Comparison of ENCODE assay signal across 9 cellular contexts in the genomic region with DNA sequence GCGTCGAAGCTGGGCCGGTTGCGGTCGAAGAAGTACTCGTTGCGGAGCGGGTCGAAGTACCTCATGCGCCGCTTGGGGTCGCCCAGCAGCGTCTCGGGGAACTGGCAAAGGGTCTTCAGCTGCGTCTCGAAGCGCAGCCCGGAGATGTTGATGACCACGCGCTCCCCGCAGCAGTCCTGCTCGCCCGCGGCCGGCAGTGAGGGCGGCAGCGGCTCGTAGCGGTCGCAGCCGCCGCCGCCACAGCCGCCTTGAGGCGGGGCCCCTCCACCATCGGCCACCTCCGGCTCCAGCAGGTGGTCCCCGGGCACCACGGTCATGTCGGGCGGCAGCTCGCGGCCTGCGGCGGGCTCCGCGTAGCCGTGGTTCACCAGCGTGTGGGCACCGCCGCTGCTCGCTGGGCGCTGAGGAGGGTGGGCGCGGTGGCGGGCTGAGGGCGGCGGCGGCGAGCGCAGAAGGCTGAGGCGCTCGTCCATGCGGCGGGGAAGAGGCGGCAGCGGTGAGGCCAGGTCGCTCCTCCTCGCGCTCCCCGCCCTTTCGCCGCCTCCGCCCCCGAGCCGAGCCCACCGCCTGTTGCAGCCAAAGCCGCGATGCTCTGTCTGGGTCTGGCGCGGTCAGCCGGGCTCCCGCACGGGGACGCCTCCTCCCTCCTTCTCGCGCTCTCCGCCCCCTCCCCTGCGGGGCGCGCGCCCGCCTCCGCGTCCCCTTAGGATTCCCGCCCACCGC. TPM values are rescaled to one million over a fixed set of nuclear protein-coding genes. Genes with fewer than 3 reads are reported as not detected.
DNase-seq lines count a peak whose midpoint lies in the region; ATAC-seq, FAIRE-seq and TF ChIP-seq lines count a peak whose summit lies in the region.
"Had no signal": no experiment of that assay in that cellular context is flagged by ENCODE, and none has a peak within 500 bp of the region (broad histone marks: within the 10 kb centered on the region; RNA-seq: fewer than 3 reads in every experiment).

A gene (minus strand): TSS at position 604 of the 723 bp plus-strand sequence. CDS start 131 bp downstream, at position 473.

- in situ Hi-C loops in HAP-1 (cut with MboI; ENCODE audit: low sequenced_read_pairs), result no loop called here

- no peak for TF ChIP-seq POLR2A in sigmoid colon (IDR thresholded peaks at IDR 0.05)
- TF ChIP-seq POLR2A in H54 (IDR thresholded peaks at IDR 0.05; ENCODE audit: low read depth, low read length), result no peak

- H3K9me3 ChIP-seq in sigmoid colon, result no peaks in the 10 kb centered on the region
- H3K9me3 ChIP-seq in HAP-1, result no peaks in the 10 kb centered on the region

- intact Hi-C loops in left cardiac atrium (cut with DNase I) (loop anchor here in 1 of 2 donors (5.0 kb wide), 1 partner anchor 37 kb away; no protein-coding TSS in a partner anchor), sigmoid colon (cut with DNase I) (no loop called here)

- H3K9me3 Mint-ChIP-seq in activated T-helper 17 cell treated with anti-CD3 and anti-CD28 coated beads, Interleukin-2, amount 50 U/mL, for 72 hours, result no peaks in the 10 kb centered on the region

- peak within 1 kb of the TSS; percentile 22 to 59 (median 44) for H3K4me3 ChIP-seq in sigmoid colon
- H3K4me3 ChIP-seq in HAP-1, result no peak within 1 kb of the TSS

- peaks cover 40% of the 10 kb centered on the region for H3K36me3 Mint-ChIP-seq in activated T-helper 17 cell treated with anti-CD3 and anti-CD28 coated beads, Interleukin-2, amount 50 U/mL, for 72 hours (ENCODE audit: low read depth)

- 1 to 12% methylated on average over 97 of the region's 97 CpGs for WGBS in sigmoid colon, 2 donors

- DNase-seq in SIG-M5 treated with dmso at 0.1 percent for 504 hours (lab: John Stamatoyannopoulos, UW; ENCODE audit: unreplicated experiment) (peak; percentile 57), SIG-M5 (lab: John Stamatoyannopoulos, UW) (no peak), NCI-H748 (lab: John Stamatoyannopoulos, UW; ENCODE audit: unreplicated experiment) (peak; percentile 80), left cardiac atrium (peak; percentile 40), sigmoid colon (no peak), H54 (ENCODE audit: insufficient read length, low spot score) (no peak), HAP-1 (ENCODE audit: low spot score in 2 of 2) (no peak)

- peaks cover 0 to 16% (median 15%) of the 10 kb centered on the region in 4 donors for H3K4me1 ChIP-seq in sigmoid colon
- no peaks in the 10 kb centered on the region for H3K4me1 ChIP-seq in HAP-1

- H3K27me3 ChIP-seq in sigmoid colon (peaks cover 23 to 66% (median 45%) of the 10 kb centered on the region in 3 donors), HAP-1 (ENCODE audit: low read depth) (peaks cover 34% of the 10 kb centered on the region)

- no peak for FAIRE-seq in H54 (lab: Jason Lieb, UNC)
- FAIRE-seq: endometrium had no signal

- peaks cover 21% of the 10 kb centered on the region for H3K4me1 Mint-ChIP-seq in activated T-helper 17 cell treated with anti-CD3 and anti-CD28 coated beads, Interleukin-2, amount 50 U/mL, for 72 hours

- no peak for TF ChIP-seq CTCF in sigmoid colon (IDR thresholded peaks at IDR 0.05)

- H3K27ac ChIP-seq in sigmoid colon, result no peak within 1 kb of the TSS

- H3K36me3 ChIP-seq in sigmoid colon, result no peaks in the 10 kb centered on the region
- H3K36me3 ChIP-seq in HAP-1 (replicated peaks), result no peaks in the 10 kb centered on the region

- peak within 1 kb of the TSS; percentile 57 for H3K4me3 Mint-ChIP-seq in activated T-helper 17 cell treated with anti-CD3 and anti-CD28 coated beads, Interleukin-2, amount 50 U/mL, for 72 hours

- peak; percentile 20 for ATAC-seq in activated T-helper 17 cell treated with anti-CD3 and anti-CD28 coated beads, Interleukin-2, amount 50 U/mL, for 72 hours (replicated peaks)
- peak; percentile 84 to 86 for ATAC-seq in left cardiac atrium

- TF ChIP-seq EP300 in sigmoid colon (IDR thresholded peaks at IDR 0.05), result no peak

- no peaks in the 10 kb centered on the region for H3K27me3 Mint-ChIP-seq in activated T-helper 17 cell treated with anti-CD3 and anti-CD28 coated beads, Interleukin-2, amount 50 U/mL, for 72 hours

- peak within 1 kb of the TSS; percentile 100 for H3K27ac Mint-ChIP-seq in activated T-helper 17 cell treated with anti-CD3 and anti-CD28 coated beads, Interleukin-2, amount 50 U/mL, for 72 hours

RNA-seq across cellular contexts. Expression of the gene that starts here (rescaled TPM):
- total RNA-seq in activated T-helper 17 cell treated with anti-CD3 and anti-CD28 coated beads, Interleukin-2, amount 50 U/mL, for 72 hours, result 10 to 100 TPM; 22.7 to 61.7 TPM
- total RNA-seq in left cardiac atrium (1 to 10 TPM; 2.0 to 2.7 TPM), sigmoid colon (1 to 10 TPM in 1 of 4 donors, under 1 TPM in 2, not detected in 1; 0.71 to 1.8 (median 0.82) TPM)
- 1 to 10 TPM in 1 of 3 donors, not detected in 2; 4.3 TPM for polyA plus RNA-seq in sigmoid colon

Comparison
In these comparisons a context has a peak if more than half of its experiments do, and no peak if none do; other contexts are left out.
1. RNA of the gene that starts here (total RNA-seq): 22.7 to 61.7 TPM in activated T-helper 17 cell treated with anti-CD3 and anti-CD28 coated beads, Interleukin-2, amount 50 U/mL, for 72 hours; 2.0 to 2.7 TPM in left cardiac atrium and 0.71 to 1.8 TPM in sigmoid colon; every median in the first group is over 4 times any median in the second.
2. DNase-seq: peak in SIG-M5 treated with dmso at 0.1 percent for 504 hours (single experiment), NCI-H748 (single experiment) and left cardiac atrium (single experiment); none in SIG-M5 (single experiment), sigmoid colon (single experiment), H54 (single experiment) and HAP-1 (0 of 2).